ENCODE assay signal across 8 cellular contexts in the genomic region with DNA sequence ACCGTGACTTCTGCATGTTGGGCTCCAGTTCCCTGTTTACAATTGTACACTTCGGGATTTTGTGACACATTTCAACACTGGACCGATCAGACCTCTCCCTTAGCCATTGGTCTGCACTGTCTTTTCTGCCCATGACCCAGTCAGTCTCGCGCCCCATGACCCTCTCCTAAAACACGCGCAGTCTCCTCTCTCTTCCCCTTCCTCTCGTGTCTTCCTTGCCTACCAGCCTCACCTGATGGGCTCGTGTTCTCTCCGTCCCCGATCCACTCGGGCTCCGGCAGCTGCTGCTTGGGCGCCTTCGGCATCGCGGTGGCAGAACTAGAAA.
DNase-seq lines count a peak whose midpoint lies in the region; ATAC-seq and TF ChIP-seq lines count a peak whose summit lies in the region.

No MANE protein-coding gene starts in this region.

- H3K4me1 Mint-ChIP-seq in activated naive CD8-positive, alpha-beta T cell treated with anti-CD3 and anti-CD28 coated beads, Interleukin-2, amount 50 U/mL, for 24 hours: peaks cover 70% of the 10 kb centered on the region

- H3K4me1 ChIP-seq in iPS-20b (ENCODE audit: insufficient read depth, low read length): peaks cover 10% of the 10 kb centered on the region; the same call in 1 of the 2 replicates

- no peak for DNase-seq in activated naive CD8-positive, alpha-beta T cell treated with anti-CD3 and anti-CD28 coated beads, Interleukin-2, amount 50 U/mL, for 24 hours
- DNase-seq in substantia nigra (lab: John Stamatoyannopoulos, UW): peak in 18 of 49 donors; percentile 37 to 81 (median 54)
- DNase-seq in iPS-NIHi11 (ENCODE audit: low spot score): no peak
- DNase-seq in NCI-H446 (lab: John Stamatoyannopoulos, UW): no peak

- H3K36me3 ChIP-seq in iPS-20b (ENCODE audit: insufficient read depth, low read depth, low read length): peaks cover 30% of the 10 kb centered on the region

- peaks cover 27% of the 10 kb centered on the region for H3K36me3 Mint-ChIP-seq in activated naive CD8-positive, alpha-beta T cell treated with anti-CD3 and anti-CD28 coated beads, Interleukin-2, amount 50 U/mL, for 24 hours (ENCODE audit: low read depth)

- peak overlapping the region; percentile 98 for H3K27ac Mint-ChIP-seq in activated naive CD8-positive, alpha-beta T cell treated with anti-CD3 and anti-CD28 coated beads, Interleukin-2, amount 50 U/mL, for 24 hours

- no peaks in the 10 kb centered on the region for H3K9me3 Mint-ChIP-seq in activated naive CD8-positive, alpha-beta T cell treated with anti-CD3 and anti-CD28 coated beads, Interleukin-2, amount 50 U/mL, for 24 hours

- H3K27me3 ChIP-seq in iPS-20b (ENCODE audit: insufficient read depth, low read length): peaks cover 16% of the 10 kb centered on the region

- H3K27me3 Mint-ChIP-seq in activated naive CD8-positive, alpha-beta T cell treated with anti-CD3 and anti-CD28 coated beads, Interleukin-2, amount 50 U/mL, for 24 hours: no peaks in the 10 kb centered on the region

- peak; percentile 22 for ATAC-seq in GM18909 (IDR thresholded peaks at IDR 0.05; ENCODE audit: poor library complexity, unreplicated experiment)
- ATAC-seq in HG03342 (IDR thresholded peaks at IDR 0.05; ENCODE audit: unreplicated experiment): peak; percentile 18
- no peak for ATAC-seq in activated naive CD8-positive, alpha-beta T cell treated with anti-CD3 and anti-CD28 coated beads, Interleukin-2, amount 50 U/mL, for 24 hours

- peak overlapping the region; percentile 73 for H3K27ac ChIP-seq in 22Rv1
- H3K27ac ChIP-seq in iPS-20b (ENCODE audit: low read length): no peak overlapping the region
- peak overlapping the region; percentile 81 for H3K27ac ChIP-seq in substantia nigra (ENCODE audit: low read depth, low read length, poor library complexity, severe bottlenecking)

- H3K9ac ChIP-seq in iPS-20b (ENCODE audit: low read depth, low read length): peak overlapping the region; percentile 87

- H3K4me3 ChIP-seq in iPS-20b (ENCODE audit: low read length): peak overlapping the region; percentile 87

- H3K4me3 Mint-ChIP-seq in activated naive CD8-positive, alpha-beta T cell treated with anti-CD3 and anti-CD28 coated beads, Interleukin-2, amount 50 U/mL, for 24 hours: peak overlapping the region; percentile 91

- no peak for TF ChIP-seq CTCF in 22Rv1 (IDR thresholded peaks at IDR 0.05)

- H3K9me3 ChIP-seq in iPS-20b (ENCODE audit: insufficient read depth, low read depth, low read length): no peaks in the 10 kb centered on the region
